In the genomic region with DNA sequence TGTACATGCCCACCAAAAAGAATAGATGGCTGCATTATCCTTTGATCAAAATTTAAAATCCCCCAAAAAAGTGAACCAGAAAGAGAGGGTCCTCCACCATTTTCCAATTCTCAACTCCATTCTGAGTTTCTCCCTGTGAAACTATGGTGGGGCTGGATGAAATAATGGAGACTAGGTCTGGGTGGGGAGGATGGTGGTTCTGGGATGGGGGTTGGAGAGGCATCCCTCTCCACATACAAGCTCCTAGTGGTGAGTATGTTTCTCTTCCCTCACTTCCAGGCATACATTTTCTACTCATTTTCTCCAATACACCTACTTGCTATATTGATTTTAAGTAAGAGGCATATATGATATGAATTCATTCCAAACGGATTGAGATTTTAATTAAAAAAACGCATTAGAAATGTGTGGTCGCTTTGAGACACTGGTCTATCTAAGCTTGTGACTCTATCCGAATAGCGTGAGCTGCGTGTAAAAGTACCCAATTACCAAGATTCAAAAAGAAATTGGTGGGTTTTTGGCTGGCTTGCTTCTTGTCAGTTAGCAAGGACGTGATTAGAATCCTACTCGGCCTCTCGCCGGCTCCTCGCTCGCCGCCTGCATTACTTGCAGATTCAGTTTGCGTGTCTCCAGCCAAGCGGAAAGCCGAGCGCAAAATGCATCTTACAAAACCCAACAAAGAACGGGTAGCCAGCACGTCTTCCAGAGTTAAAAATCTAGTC, we compare ENCODE assay signal across 1 cellular context.
A peak's percentile ranks its signal among the peaks of the same experiment; 100 is the strongest.
TF ChIP-seq lines count a peak whose summit lies in the region.

No MANE protein-coding gene starts in this region.

TF ChIP-seq in GM12878, 131 proteins besides CTCF, POLR2A, EP300 and RAD21:
- TF ChIP-seq SUZ12 (IDR thresholded peaks at IDR 0.05; ENCODE audit: unreplicated experiment): peak; percentile 53
- no peak for TF ChIP-seq CBX3 (IDR thresholded peaks at IDR 0.05; ENCODE audit: borderline replicate concordance, low read depth)
- TF ChIP-seq TCF3 (IDR thresholded peaks at IDR 0.05; ENCODE audit: borderline replicate concordance, insufficient read depth, low read depth, low read length): no peak
- TF ChIP-seq RBBP5 (conservative IDR thresholded peaks at IDR 0.05): no peak
- no peak for TF ChIP-seq EGR1 (IDR thresholded peaks at IDR 0.05; ENCODE audit: borderline replicate concordance in 1 of 2, low read depth in 2 of 2, low read length in 2 of 2)
- no peak for TF ChIP-seq ZNF687 (IDR thresholded peaks at IDR 0.05)
- TF ChIP-seq NBN (IDR thresholded peaks at IDR 0.05): no peak
- no peak for TF ChIP-seq NKRF (conservative IDR thresholded peaks at IDR 0.05)
- TF ChIP-seq CBFB (IDR thresholded peaks at IDR 0.05; ENCODE audit: low read depth): no peak
- no peak for TF ChIP-seq ZNF207 (IDR thresholded peaks at IDR 0.05; ENCODE audit: borderline replicate concordance)
- TF ChIP-seq PAX5 (IDR thresholded peaks at IDR 0.05; ENCODE audit: borderline replicate concordance, low read depth, low read length): peak; percentile 88
- no peak for TF ChIP-seq KAT2A (conservative IDR thresholded peaks at IDR 0.05; ENCODE audit: control insufficient read depth, low read depth, low read length)
- TF ChIP-seq, protein P1, sequence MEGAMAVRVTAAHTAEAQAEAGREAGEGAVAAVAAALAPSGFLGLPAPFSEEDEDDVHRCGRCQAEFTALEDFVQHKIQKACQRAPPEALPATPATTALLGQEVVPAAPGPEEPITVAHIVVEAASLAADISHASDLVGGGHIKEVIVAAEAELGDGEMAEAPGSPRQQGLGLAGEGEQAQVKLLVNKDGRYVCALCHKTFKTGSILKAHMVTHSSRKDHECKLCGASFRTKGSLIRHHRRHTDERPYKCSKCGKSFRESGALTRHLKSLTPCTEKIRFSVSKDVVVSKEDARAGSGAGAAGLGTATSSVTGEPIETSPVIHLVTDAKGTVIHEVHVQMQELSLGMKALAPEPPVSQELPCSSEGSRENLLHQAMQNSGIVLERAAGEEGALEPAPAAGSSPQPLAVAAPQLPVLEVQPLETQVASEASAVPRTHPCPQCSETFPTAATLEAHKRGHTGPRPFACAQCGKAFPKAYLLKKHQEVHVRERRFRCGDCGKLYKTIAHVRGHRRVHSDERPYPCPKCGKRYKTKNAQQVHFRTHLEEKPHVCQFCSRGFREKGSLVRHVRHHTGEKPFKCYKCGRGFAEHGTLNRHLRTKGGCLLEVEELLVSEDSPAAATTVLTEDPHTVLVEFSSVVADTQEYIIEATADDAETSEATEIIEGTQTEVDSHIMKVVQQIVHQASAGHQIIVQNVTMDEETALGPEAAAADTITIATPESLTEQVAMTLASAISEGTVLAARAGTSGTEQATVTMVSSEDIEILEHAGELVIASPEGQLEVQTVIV (IDR thresholded peaks at IDR 0.05; ENCODE audit: borderline replicate concordance, partially characterized antibody): no peak
- TF ChIP-seq PML (IDR thresholded peaks at IDR 0.05; ENCODE audit: low read length): no peak
